ENCODE assay signal across 2 cellular contexts in the genomic region with DNA sequence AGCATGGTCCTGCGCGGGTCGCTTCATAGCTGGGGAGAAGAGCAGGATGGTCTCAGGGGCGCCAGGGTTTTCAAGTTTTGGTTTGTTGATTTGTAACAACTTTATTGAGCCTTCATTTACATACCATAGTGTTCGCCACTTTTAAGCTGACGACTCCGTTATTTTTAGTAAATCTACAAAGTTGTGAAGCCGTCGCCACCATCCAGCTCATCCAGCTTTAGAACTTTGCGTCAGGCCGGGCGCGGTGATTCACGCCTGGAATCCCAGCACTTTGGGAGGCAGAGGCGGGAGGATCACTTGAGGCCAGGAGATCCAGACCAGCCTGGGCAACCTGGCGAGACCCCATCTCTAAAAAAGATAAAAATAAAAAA.
TF ChIP-seq lines count a peak whose summit lies in the region.

No MANE protein-coding gene starts in this region.

TF ChIP-seq in endothelial cell of umbilical vein, 7 proteins besides CTCF, POLR2A, EP300 and RAD21 (continued from another document):
- no peak for TF ChIP-seq JUN (IDR thresholded peaks at IDR 0.05; ENCODE audit: borderline replicate concordance, insufficient read depth, insufficient read length, low read depth)
- no peak for TF ChIP-seq EZH2 (IDR thresholded peaks at IDR 0.05; ENCODE audit: borderline replicate concordance, low read depth, low read length, severe bottlenecking)
- no peak for TF ChIP-seq GATA2 (IDR thresholded peaks at IDR 0.05; ENCODE audit: insufficient read depth, insufficient read length, low read depth, low read length)
- no peak for TF ChIP-seq MYC (IDR thresholded peaks at IDR 0.05; ENCODE audit: low read depth, low read length)
- no peak for TF ChIP-seq POLR2AphosphoS5 (IDR thresholded peaks at IDR 0.05; ENCODE audit: insufficient read depth, low read depth, low read length)

TF ChIP-seq in neural cell, 6 proteins besides CTCF, POLR2A, EP300 and RAD21 (continued from another document):
- TF ChIP-seq TAF1 (IDR thresholded peaks at IDR 0.05; ENCODE audit: low read depth), result no peak
- TF ChIP-seq, protein P1, sequence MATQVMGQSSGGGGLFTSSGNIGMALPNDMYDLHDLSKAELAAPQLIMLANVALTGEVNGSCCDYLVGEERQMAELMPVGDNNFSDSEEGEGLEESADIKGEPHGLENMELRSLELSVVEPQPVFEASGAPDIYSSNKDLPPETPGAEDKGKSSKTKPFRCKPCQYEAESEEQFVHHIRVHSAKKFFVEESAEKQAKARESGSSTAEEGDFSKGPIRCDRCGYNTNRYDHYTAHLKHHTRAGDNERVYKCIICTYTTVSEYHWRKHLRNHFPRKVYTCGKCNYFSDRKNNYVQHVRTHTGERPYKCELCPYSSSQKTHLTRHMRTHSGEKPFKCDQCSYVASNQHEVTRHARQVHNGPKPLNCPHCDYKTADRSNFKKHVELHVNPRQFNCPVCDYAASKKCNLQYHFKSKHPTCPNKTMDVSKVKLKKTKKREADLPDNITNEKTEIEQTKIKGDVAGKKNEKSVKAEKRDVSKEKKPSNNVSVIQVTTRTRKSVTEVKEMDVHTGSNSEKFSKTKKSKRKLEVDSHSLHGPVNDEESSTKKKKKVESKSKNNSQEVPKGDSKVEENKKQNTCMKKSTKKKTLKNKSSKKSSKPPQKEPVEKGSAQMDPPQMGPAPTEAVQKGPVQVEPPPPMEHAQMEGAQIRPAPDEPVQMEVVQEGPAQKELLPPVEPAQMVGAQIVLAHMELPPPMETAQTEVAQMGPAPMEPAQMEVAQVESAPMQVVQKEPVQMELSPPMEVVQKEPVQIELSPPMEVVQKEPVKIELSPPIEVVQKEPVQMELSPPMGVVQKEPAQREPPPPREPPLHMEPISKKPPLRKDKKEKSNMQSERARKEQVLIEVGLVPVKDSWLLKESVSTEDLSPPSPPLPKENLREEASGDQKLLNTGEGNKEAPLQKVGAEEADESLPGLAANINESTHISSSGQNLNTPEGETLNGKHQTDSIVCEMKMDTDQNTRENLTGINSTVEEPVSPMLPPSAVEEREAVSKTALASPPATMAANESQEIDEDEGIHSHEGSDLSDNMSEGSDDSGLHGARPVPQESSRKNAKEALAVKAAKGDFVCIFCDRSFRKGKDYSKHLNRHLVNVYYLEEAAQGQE (IDR thresholded peaks at IDR 0.05; ENCODE audit: borderline replicate concordance), result no peak
